In genomic region chr7:85215098-85215497, GRCh38 we compare ENCODE assay signal across 17 cellular contexts. TPM values are rescaled to one million over a fixed set of nuclear protein-coding genes. Genes with fewer than 3 reads are reported as not detected.
A peak's percentile ranks its signal among the peaks of the same experiment; 100 is the strongest.
DNase-seq lines count a peak whose midpoint lies in the region; ATAC-seq, FAIRE-seq and TF ChIP-seq lines count a peak whose summit lies in the region.
"Had no signal": no experiment of that assay in that cellular context is flagged by ENCODE, and none has a peak within 500 bp of the region (broad histone marks: within the 10 kb centered on the region; RNA-seq: fewer than 3 reads in every experiment).

No MANE protein-coding gene starts in this region.

- no peaks in the 10 kb centered on the region for H3K27me3 ChIP-seq in prostate gland (replicated peaks; ENCODE audit: insufficient read depth)
- H3K27me3 ChIP-seq: breast epithelium, pancreas had no signal

- no peak overlapping the region for H3K4me3 ChIP-seq in prostate gland
- H3K4me3 ChIP-seq: A549, breast epithelium, pancreas had no signal

- no peaks in the 10 kb centered on the region for H3K9me3 ChIP-seq in prostate gland
- H3K9me3 ChIP-seq: A549, breast epithelium, pancreas had no signal

- ATAC-seq in GM18498 (IDR thresholded peaks at IDR 0.05; ENCODE audit: unreplicated experiment) (peak; percentile 81), GM19395 (IDR thresholded peaks at IDR 0.05; ENCODE audit: unreplicated experiment) (peak; percentile 83), HG02678 (IDR thresholded peaks at IDR 0.05; ENCODE audit: unreplicated experiment) (peak; percentile 88), HG03175 (IDR thresholded peaks at IDR 0.05; ENCODE audit: unreplicated experiment) (peak; percentile 72)
- ATAC-seq: A549; activated CD8-positive, alpha-beta memory T cell treated with anti-CD3 and anti-CD28 coated beads, Interleukin-2, amount 10 ng/mL, durations not matched to agents 7 days and 5 days; pancreas had no signal

- FAIRE-seq in GM19239 (lab: Jason Lieb, UNC): no peak
- FAIRE-seq: A549 had no signal

- no peak for TF ChIP-seq POLR2A in prostate gland (IDR thresholded peaks at IDR 0.05)

- no peak for DNase-seq in GM19239 (ENCODE audit: insufficient read length, low spot score)
- no peak for DNase-seq in prostate gland (ENCODE audit: low spot score)
- no peak for DNase-seq in SKM-1 treated with dmso at 0.1 percent for 144 hours (lab: John Stamatoyannopoulos, UW; ENCODE audit: unreplicated experiment)
- no peak for DNase-seq in dermis blood vessel endothelial cell
- DNase-seq: activated CD8-positive, alpha-beta memory T cell treated with anti-CD3 and anti-CD28 coated beads, Interleukin-2, amount 10 ng/mL, durations not matched to agents 7 days and 5 days; activated naive CD4-positive, alpha-beta T cell treated with anti-CD3 and anti-CD28 coated beads, Interleukin-2, amount 10 ng/mL, durations not matched to agents 7 days and 5 days; GDM1; pancreas; trophoblast cell had no signal

- intact Hi-C loops in prostate gland (cut with DNase I): no loop called here

- no peaks in the 10 kb centered on the region for H3K36me3 ChIP-seq in prostate gland
- H3K36me3 ChIP-seq: breast epithelium, pancreas had no signal

- no peak overlapping the region for H3K27ac ChIP-seq in prostate gland
- H3K27ac ChIP-seq: A549, breast epithelium, pancreas, VCaP had no signal

- TF ChIP-seq CTCF in prostate gland (IDR thresholded peaks at IDR 0.05): no peak

- 88% methylated on average over 1 of the region's 1 CpG for WGBS in prostate gland

- no peaks in the 10 kb centered on the region for H3K4me1 ChIP-seq in prostate gland (replicated peaks)
- H3K4me1 ChIP-seq: A549, breast epithelium, pancreas had no signal

RNA-seq across cellular contexts. Expression of gene SEMA3D, which starts 28.2 kb away (rescaled TPM):
- total RNA-seq in prostate gland (10 to 100 TPM; 10.7 to 16.5 TPM), dermis blood vessel endothelial cell (3.0 and 20.4 TPM in 2 replicates)
- total RNA-seq: activated CD8-positive, alpha-beta memory T cell treated with anti-CD3 and anti-CD28 coated beads, Interleukin-2, amount 10 ng/mL, durations not matched to agents 7 days and 5 days; MCF 10A had no signal
